In the genomic region with DNA sequence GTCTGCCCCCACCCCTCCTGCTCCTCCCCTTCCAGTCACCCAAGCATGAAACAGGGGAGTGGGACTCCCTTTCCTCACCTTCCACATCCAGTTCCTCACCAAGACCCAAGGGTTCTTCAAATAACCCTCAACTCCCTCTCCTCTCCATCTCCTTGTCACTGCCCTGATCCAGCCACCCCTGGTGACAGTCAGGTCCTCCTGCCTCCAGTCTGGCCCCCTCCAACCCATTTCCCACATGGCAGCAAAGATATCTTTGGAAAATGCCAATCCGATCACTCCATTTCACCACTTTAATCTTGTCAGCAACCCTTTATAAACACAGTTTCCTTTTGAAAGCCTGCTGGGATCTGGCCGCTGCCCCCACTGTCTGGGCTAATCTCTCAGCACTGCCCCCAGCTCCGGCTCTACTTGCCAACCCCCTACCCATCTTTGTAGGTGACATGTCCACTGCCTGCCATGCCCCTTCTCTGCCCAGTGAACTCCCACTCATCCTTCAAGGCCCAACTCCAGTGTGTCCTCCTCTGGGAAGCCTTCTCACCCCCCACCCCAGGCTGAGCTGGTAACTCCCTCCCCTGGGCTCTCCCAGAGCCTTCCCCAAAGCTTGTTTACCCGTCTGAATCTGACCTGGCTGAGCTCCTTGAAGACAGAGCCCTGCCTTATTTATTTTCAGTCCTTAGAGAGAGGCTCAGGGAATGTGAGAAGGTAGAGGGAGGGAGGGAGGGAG, we compare ENCODE assay signal across 16 cellular contexts. TPM values are rescaled to one million over a fixed set of nuclear protein-coding genes. Genes with fewer than 3 reads are reported as not detected.
A peak's percentile ranks its signal among the peaks of the same experiment; 100 is the strongest.
DNase-seq lines count a peak whose midpoint lies in the region; ATAC-seq and TF ChIP-seq lines count a peak whose summit lies in the region.
"Had no signal": no experiment of that assay in that cellular context is flagged by ENCODE, and none has a peak within 500 bp of the region (broad histone marks: within the 10 kb centered on the region; RNA-seq: fewer than 3 reads in every experiment).

No MANE protein-coding gene starts in this region.

- H3K9me2 ChIP-seq in MM.1S (replicated peaks; ENCODE audit: insufficient read depth, low read length) = no peaks in the 10 kb centered on the region

- POLR2A ChIA-PET in A673 (lab: Charles Lee; ENCODE audit: low non-redundant PET) = no interaction called here

- ATAC-seq in stimulated activated naive B cell treated with anti-CD40 and anti-IgM and Interleukin-4, amounts not matched to agents 10 μg/mL and 1 μg/mL and 100 μg/mL, for 72 hours (replicated peaks) = no peak

- H3K36me3 ChIP-seq in mesodermal cell (ENCODE audit: control insufficient read depth, insufficient read depth, low read length) = no peaks in the 10 kb centered on the region
- no peaks in the 10 kb centered on the region for H3K36me3 ChIP-seq in MM.1S (replicated peaks; ENCODE audit: insufficient read depth, low read length)
- H3K36me3 ChIP-seq in A673 (ENCODE audit: insufficient read depth, low read length, poor library complexity, severe bottlenecking) = no peaks in the 10 kb centered on the region
- H3K36me3 ChIP-seq: ovary had no signal

- BruUV-seq in A673 (replicated peaks; lab: Mats Ljungman, UMichigan) = no TSS peak

- H3K36me3 Mint-ChIP-seq in stimulated activated naive B cell treated with anti-CD40 and anti-IgM and Interleukin-4, amounts not matched to agents 10 μg/mL and 1 μg/mL and 100 μg/mL, for 72 hours = no peaks in the 10 kb centered on the region
- H3K36me3 Mint-ChIP-seq: activated naive CD4-positive, alpha-beta T cell treated with anti-CD3 and anti-CD28 coated beads, Interleukin-2, amount 50 U/mL, for 24 hours had no signal

- H3K9me3 ChIP-seq in mesodermal cell (ENCODE audit: control insufficient read depth, low read length) (peaks cover 6% of the 10 kb centered on the region), MM.1S (replicated peaks; ENCODE audit: insufficient read depth, low read length) (no peaks in the 10 kb centered on the region), A673 (ENCODE audit: low read depth, low read length, poor library complexity, severe bottlenecking) (no peaks in the 10 kb centered on the region)
- H3K9me3 ChIP-seq: ovary had no signal

- no peak overlapping the region for H3K4me3 ChIP-seq in coronary artery
- H3K4me3 ChIP-seq in mesodermal cell (ENCODE audit: extremely low read depth, insufficient read depth, low read length, poor library complexity, severe bottlenecking) = no peak overlapping the region
- no peak overlapping the region for H3K4me3 ChIP-seq in MM.1S (ENCODE audit: low read length)
- H3K4me3 ChIP-seq in A673 (ENCODE audit: low read depth, low read length, poor library complexity, severe bottlenecking) = no peak overlapping the region
- H3K4me3 ChIP-seq: ovary had no signal

- no peak overlapping the region for H3K4me3 Mint-ChIP-seq in stimulated activated naive B cell treated with anti-CD40 and anti-IgM and Interleukin-4, amounts not matched to agents 10 μg/mL and 1 μg/mL and 100 μg/mL, for 72 hours
- H3K4me3 Mint-ChIP-seq: activated naive CD4-positive, alpha-beta T cell treated with anti-CD3 and anti-CD28 coated beads, Interleukin-2, amount 50 U/mL, for 24 hours; B cell; stimulated activated naive CD8-positive, alpha-beta T cell treated with anti-CD3 and anti-CD28 coated beads, Interleukin-15, Interleukin-2, amounts not matched to agents 100 ng/mL and 50 ng/mL, for 24 hours had no signal

- H3K9ac ChIP-seq in MM.1S (ENCODE audit: low read length) = no peak overlapping the region

- no peaks in the 10 kb centered on the region for H3K79me2 ChIP-seq in MM.1S (ENCODE audit: low read length)

- 86 to 94% methylated on average over 3 of the region's 4 CpGs for WGBS in mesodermal cell (ENCODE audit: insufficient coverage in 2 of 2), 2 experiments

- peaks cover 15 to 16% of the 10 kb centered on the region in 2 donors for H3K27me3 Mint-ChIP-seq in stimulated activated naive B cell treated with anti-CD40 and anti-IgM and Interleukin-4, amounts not matched to agents 10 μg/mL and 1 μg/mL and 100 μg/mL, for 72 hours

- H3K9me3 Mint-ChIP-seq in stimulated activated naive B cell treated with anti-CD40 and anti-IgM and Interleukin-4, amounts not matched to agents 10 μg/mL and 1 μg/mL and 100 μg/mL, for 72 hours = no peaks in the 10 kb centered on the region
- H3K9me3 Mint-ChIP-seq: activated naive CD4-positive, alpha-beta T cell treated with anti-CD3 and anti-CD28 coated beads, Interleukin-2, amount 50 U/mL, for 24 hours; stimulated activated naive CD8-positive, alpha-beta T cell treated with anti-CD3 and anti-CD28 coated beads, Interleukin-15, Interleukin-2, amounts not matched to agents 100 ng/mL and 50 ng/mL, for 24 hours had no signal

- H3K27ac Mint-ChIP-seq in stimulated activated naive B cell treated with anti-CD40 and anti-IgM and Interleukin-4, amounts not matched to agents 10 μg/mL and 1 μg/mL and 100 μg/mL, for 72 hours = peak overlapping the region; percentile 20
- H3K27ac Mint-ChIP-seq: activated naive CD4-positive, alpha-beta T cell treated with anti-CD3 and anti-CD28 coated beads, Interleukin-2, amount 50 U/mL, for 24 hours; B cell; stimulated activated naive CD8-positive, alpha-beta T cell treated with anti-CD3 and anti-CD28 coated beads, Interleukin-15, Interleukin-2, amounts not matched to agents 100 ng/mL and 50 ng/mL, for 24 hours had no signal

- intact Hi-C loops in A673 (cut with micrococcal nuclease; ENCODE audit: unreplicated experiment) = no loop called here

- H3K4me1 Mint-ChIP-seq in stimulated activated naive B cell treated with anti-CD40 and anti-IgM and Interleukin-4, amounts not matched to agents 10 μg/mL and 1 μg/mL and 100 μg/mL, for 72 hours = peaks cover 7 to 11% of the 10 kb centered on the region in 2 donors

- CTCF ChIA-PET in A673 (lab: Charles Lee) = no interaction called here

- TF ChIP-seq CTCF in coronary artery (IDR thresholded peaks at IDR 0.05) (no peak), MM.1S (IDR thresholded peaks at IDR 0.05; ENCODE audit: low read length) (no peak), A673 (conservative IDR thresholded peaks at IDR 0.05; ENCODE audit: low read depth, low read length) (no peak)

- H3K4me1 ChIP-seq in mesodermal cell (ENCODE audit: control insufficient read depth, insufficient read depth, low read length, poor library complexity, severe bottlenecking) = peaks cover 19% of the 10 kb centered on the region
- no peaks in the 10 kb centered on the region for H3K4me1 ChIP-seq in MM.1S (ENCODE audit: low read length)
- H3K4me1 ChIP-seq in A673 (ENCODE audit: insufficient read depth, low read length, poor library complexity, severe bottlenecking) = no peaks in the 10 kb centered on the region

- H3K27ac ChIP-seq in coronary artery (peak overlapping the region; percentile 48 to 94), mesodermal cell (ENCODE audit: low read depth, low read length, severe bottlenecking) (peak overlapping the region; percentile 71), MM.1S (ENCODE audit: low read length) (no peak overlapping the region), A673 (ENCODE audit: low read depth, low read length, poor library complexity, severe bottlenecking) (no peak overlapping the region)

- H4K20me1 ChIP-seq in MM.1S (ENCODE audit: insufficient read depth, low read length) = no peaks in the 10 kb centered on the region

- H2AFZ ChIP-seq in MM.1S (ENCODE audit: low read length) = no peak overlapping the region

- H3K4me2 ChIP-seq in MM.1S (ENCODE audit: low read depth, low read length) = no peak overlapping the region

- DNase-seq in NCI-H69 (lab: John Stamatoyannopoulos, UW) (peak; percentile 9), coronary artery (ENCODE audit: low spot score) (peak; percentile 72), MM.1S (no peak), anterior cingulate cortex (lab: John Stamatoyannopoulos, UW) (no peak), amniotic stem cell (lab: John Stamatoyannopoulos, UW) (no peak), A673 (ENCODE audit: low spot score) (no peak)
- DNase-seq in stimulated activated naive B cell treated with anti-CD40 and anti-IgM and Interleukin-4, amounts not matched to agents 10 μg/mL and 1 μg/mL and 100 μg/mL, for 72 hours = no peak
- DNase-seq: activated CD4-positive, alpha-beta T cell treated with anti-CD3 and anti-CD28 coated beads for 1 hour; activated CD8-positive, alpha-beta memory T cell treated with anti-CD3 and anti-CD28 coated beads, Interleukin-2, amount 50 U/mL, for 4 hours; central memory CD4-positive, alpha-beta T cell; MV-4-11 had no signal

- peaks cover 5% of the 10 kb centered on the region; the same call in 1 of the 2 replicates for H3K27me3 ChIP-seq in MM.1S (replicated peaks; ENCODE audit: insufficient read depth, low read length)
- H3K27me3 ChIP-seq in A673 (replicated peaks; ENCODE audit: insufficient read depth, low read depth, low read length, poor library complexity) = no peaks in the 10 kb centered on the region
- H3K27me3 ChIP-seq: ovary had no signal

- H3F3A ChIP-seq in MM.1S (ENCODE audit: insufficient read depth, low read length) = no peaks in the 10 kb centered on the region

RNA-seq across cellular contexts. Expression of a gene that starts 0.8 kb away (rescaled TPM):
- 11.8 TPM for polyA plus RNA-seq in mesodermal cell (2013, experiment 1 of 2)
- polyA plus RNA-seq in mesodermal cell (2013, experiment 2 of 2) = 10.2 TPM
- total RNA-seq in A673 (2021) = 2.4 and 2.7 TPM in 2 replicates
- total RNA-seq: B cell had no signal

RNA-seq across cellular contexts. Expression of a gene that starts 19.8 kb away (rescaled TPM):
- 21.2 TPM for polyA plus RNA-seq in mesodermal cell (2013, experiment 1 of 2)
- 23.4 TPM for polyA plus RNA-seq in mesodermal cell (2013, experiment 2 of 2)
- total RNA-seq in A673 (2021) = 7.6 and 10.0 TPM in 2 replicates

RNA-seq across cellular contexts. Expression of a gene that starts 40.6 kb away (rescaled TPM):
- 57.0 TPM for polyA plus RNA-seq in mesodermal cell (2013, experiment 1 of 2)
- polyA plus RNA-seq in mesodermal cell (2013, experiment 2 of 2) = 55.9 TPM
- 58.7 and 66.8 TPM in 2 replicates for total RNA-seq in A673 (2021)

Comparison
In these comparisons a context has a peak if more than half of its experiments do, and no peak if none do; other contexts are left out.
1. DNase-seq: peak in NCI-H69 (single experiment) and coronary artery (single experiment); none in stimulated activated naive B cell treated with anti-CD40 and anti-IgM and Interleukin-4, amounts not matched to agents 10 μg/mL and 1 μg/mL and 100 μg/mL, for 72 hours (single experiment), MM.1S (single experiment), anterior cingulate cortex (0 of 58), amniotic stem cell (single experiment) and A673 (single experiment).
2. H3K27ac ChIP-seq: peak in coronary artery (2 of 2) and mesodermal cell (single experiment); none in MM.1S (single experiment) and A673 (single experiment).